13 cellular contexts compared by ENCODE assay signal in the genomic region with DNA sequence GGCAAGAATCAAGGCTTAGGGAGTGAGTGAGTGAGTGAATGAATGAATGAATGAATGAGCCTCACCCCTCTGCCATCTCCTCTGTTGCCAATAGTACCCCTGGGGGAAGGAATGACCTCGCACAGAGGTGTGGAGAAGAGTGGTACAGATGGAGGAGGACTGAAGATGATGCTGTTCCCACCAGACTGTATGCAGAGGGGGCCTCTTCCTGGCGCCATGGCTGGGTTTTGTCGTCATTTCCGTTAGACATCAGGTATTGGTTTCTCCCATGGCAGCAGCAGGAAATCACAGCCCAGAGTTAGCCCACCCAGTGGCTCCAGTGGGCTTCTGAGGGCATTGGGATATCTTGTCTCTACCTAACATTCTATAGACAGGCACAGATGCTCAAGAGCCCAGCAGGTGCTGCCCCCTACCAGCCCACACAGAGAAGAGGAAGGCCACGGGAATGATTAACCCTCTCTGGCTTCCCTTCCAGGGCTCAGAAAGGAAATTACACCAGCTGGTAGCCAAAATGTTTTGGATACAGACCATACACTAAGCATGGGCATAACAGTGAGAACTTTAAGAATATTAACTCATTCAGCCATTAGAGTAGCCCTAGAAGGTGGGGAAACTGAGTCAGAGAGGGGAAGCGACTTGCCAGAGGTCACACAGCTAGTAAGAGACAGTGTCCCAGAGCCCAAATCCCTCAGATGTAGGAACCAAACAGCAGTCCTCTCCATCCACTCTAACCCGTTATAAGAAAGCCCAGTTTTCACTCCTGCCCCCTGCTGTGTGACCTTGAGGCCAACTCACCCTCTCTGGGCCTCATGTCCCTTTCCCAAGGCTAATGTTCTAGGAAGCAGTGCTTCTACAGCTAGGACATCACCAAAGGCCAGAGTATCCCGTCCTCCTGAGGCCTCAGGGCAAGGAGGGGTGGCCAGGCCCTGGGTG.
A peak's percentile ranks its signal among the peaks of the same experiment; 100 is the strongest.
DNase-seq lines count a peak whose midpoint lies in the region; ATAC-seq and TF ChIP-seq lines count a peak whose summit lies in the region.
"Had no signal": no experiment of that assay in that cellular context is flagged by ENCODE, and none has a peak within 500 bp of the region (broad histone marks: within the 10 kb centered on the region; RNA-seq: fewer than 3 reads in every experiment).

No MANE protein-coding gene starts in this region.

- TF ChIP-seq CTCF in GM20000 (IDR thresholded peaks at IDR 0.05; ENCODE audit: extremely low read depth, missing control alignments) (no peak), astrocyte of the spinal cord (IDR thresholded peaks at IDR 0.05; ENCODE audit: low read depth, low read length) (peak; percentile 3)

- DNase-seq in ACHN: peak; percentile 44
- DNase-seq in GM20000 (ENCODE audit: low spot score): peak; percentile 25
- DNase-seq in astrocyte of the spinal cord (ENCODE audit: low read depth, low spot score): no peak
- DNase-seq in iPS-NIHi7 (ENCODE audit: extremely low spot score): peak; percentile 45
- no peak for DNase-seq in NCI-H2227 (lab: John Stamatoyannopoulos, UW; ENCODE audit: unreplicated experiment)
- no peak for DNase-seq in activated CD4-positive, CD25-positive, alpha-beta regulatory T cell (lab: John Stamatoyannopoulos, UW)
- DNase-seq: activated T-cell treated with anti-CD3 and anti-CD28 coated beads, Interleukin-2, amount 50 U/mL, for 24 hours; NCI-H345; stimulated activated CD4-positive, alpha-beta T cell treated with anti-CD3 and anti-CD28 coated beads, Interleukin-1b, Interleukin-23, amount 100 ng/mL, for 48 hours; stimulated activated naive CD4-positive, alpha-beta T cell had no signal

- ATAC-seq in GM18861 (IDR thresholded peaks at IDR 0.05; ENCODE audit: unreplicated experiment) (no peak), HG03460 (IDR thresholded peaks at IDR 0.05; ENCODE audit: unreplicated experiment) (no peak)
- ATAC-seq: Right ventricle myocardium inferior had no signal

- no peak overlapping the region for H3K4me3 ChIP-seq in astrocyte of the spinal cord (ENCODE audit: low read depth, low read length)

- in situ Hi-C loops in ACHN (cut with HindIII; ENCODE audit: low pct_ligation_motif_present, low pct_unique_long_range_greater_than_20kb, low sequenced_read_pairs): no loop called here
- in situ Hi-C loops in astrocyte of the spinal cord (cut with HindIII; ENCODE audit: low sequenced_read_pairs): no loop called here

Comparison
In these comparisons a context has a peak if more than half of its experiments do, and no peak if none do; other contexts are left out.
1. DNase-seq: peak in ACHN (single experiment), GM20000 (single experiment) and iPS-NIHi7 (single experiment); none in astrocyte of the spinal cord (single experiment), NCI-H2227 (single experiment) and activated CD4-positive, CD25-positive, alpha-beta regulatory T cell (0 of 4).